In the genomic region with DNA sequence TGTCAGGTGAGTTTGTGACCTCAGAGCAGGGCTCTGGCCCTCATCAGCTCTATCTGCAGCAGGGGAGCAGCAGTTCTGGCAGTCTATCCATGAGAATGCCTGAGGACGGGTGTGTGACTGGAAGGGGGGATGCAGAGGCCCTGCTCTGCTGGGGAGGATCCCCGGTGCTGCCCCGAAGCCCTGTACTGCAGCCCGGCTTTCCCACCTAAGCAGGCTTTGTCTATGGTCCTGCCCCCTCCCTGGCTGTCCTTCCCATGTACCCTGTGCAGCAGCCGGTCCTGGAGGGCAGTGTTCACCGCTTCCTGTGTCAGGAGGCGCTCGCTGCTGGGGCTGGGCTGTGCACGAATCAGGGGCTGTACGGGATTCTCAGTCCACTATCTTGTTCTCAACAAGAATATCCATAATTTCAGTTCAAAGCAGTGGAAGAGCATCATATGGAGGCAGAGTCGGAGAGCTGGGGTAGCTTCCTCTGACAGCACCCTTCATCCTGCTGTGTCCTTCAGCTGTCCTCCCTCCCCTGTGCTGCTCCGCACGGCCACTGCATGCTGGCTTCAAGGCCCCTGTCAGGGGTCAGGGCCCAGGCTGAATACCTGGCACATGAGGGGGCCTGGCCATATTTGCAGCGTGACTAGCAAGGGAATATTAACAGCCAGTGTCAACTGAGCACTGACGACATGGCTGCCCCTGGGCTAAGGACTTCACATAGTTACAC, we compare ENCODE assay signal across 1 cellular context.
TF ChIP-seq lines count a peak whose summit lies in the region.

No MANE protein-coding gene starts in this region.

TF ChIP-seq in GM23338, 12 proteins besides CTCF, POLR2A, EP300 and RAD21 (continued from another document):
- TF ChIP-seq, protein P1, sequence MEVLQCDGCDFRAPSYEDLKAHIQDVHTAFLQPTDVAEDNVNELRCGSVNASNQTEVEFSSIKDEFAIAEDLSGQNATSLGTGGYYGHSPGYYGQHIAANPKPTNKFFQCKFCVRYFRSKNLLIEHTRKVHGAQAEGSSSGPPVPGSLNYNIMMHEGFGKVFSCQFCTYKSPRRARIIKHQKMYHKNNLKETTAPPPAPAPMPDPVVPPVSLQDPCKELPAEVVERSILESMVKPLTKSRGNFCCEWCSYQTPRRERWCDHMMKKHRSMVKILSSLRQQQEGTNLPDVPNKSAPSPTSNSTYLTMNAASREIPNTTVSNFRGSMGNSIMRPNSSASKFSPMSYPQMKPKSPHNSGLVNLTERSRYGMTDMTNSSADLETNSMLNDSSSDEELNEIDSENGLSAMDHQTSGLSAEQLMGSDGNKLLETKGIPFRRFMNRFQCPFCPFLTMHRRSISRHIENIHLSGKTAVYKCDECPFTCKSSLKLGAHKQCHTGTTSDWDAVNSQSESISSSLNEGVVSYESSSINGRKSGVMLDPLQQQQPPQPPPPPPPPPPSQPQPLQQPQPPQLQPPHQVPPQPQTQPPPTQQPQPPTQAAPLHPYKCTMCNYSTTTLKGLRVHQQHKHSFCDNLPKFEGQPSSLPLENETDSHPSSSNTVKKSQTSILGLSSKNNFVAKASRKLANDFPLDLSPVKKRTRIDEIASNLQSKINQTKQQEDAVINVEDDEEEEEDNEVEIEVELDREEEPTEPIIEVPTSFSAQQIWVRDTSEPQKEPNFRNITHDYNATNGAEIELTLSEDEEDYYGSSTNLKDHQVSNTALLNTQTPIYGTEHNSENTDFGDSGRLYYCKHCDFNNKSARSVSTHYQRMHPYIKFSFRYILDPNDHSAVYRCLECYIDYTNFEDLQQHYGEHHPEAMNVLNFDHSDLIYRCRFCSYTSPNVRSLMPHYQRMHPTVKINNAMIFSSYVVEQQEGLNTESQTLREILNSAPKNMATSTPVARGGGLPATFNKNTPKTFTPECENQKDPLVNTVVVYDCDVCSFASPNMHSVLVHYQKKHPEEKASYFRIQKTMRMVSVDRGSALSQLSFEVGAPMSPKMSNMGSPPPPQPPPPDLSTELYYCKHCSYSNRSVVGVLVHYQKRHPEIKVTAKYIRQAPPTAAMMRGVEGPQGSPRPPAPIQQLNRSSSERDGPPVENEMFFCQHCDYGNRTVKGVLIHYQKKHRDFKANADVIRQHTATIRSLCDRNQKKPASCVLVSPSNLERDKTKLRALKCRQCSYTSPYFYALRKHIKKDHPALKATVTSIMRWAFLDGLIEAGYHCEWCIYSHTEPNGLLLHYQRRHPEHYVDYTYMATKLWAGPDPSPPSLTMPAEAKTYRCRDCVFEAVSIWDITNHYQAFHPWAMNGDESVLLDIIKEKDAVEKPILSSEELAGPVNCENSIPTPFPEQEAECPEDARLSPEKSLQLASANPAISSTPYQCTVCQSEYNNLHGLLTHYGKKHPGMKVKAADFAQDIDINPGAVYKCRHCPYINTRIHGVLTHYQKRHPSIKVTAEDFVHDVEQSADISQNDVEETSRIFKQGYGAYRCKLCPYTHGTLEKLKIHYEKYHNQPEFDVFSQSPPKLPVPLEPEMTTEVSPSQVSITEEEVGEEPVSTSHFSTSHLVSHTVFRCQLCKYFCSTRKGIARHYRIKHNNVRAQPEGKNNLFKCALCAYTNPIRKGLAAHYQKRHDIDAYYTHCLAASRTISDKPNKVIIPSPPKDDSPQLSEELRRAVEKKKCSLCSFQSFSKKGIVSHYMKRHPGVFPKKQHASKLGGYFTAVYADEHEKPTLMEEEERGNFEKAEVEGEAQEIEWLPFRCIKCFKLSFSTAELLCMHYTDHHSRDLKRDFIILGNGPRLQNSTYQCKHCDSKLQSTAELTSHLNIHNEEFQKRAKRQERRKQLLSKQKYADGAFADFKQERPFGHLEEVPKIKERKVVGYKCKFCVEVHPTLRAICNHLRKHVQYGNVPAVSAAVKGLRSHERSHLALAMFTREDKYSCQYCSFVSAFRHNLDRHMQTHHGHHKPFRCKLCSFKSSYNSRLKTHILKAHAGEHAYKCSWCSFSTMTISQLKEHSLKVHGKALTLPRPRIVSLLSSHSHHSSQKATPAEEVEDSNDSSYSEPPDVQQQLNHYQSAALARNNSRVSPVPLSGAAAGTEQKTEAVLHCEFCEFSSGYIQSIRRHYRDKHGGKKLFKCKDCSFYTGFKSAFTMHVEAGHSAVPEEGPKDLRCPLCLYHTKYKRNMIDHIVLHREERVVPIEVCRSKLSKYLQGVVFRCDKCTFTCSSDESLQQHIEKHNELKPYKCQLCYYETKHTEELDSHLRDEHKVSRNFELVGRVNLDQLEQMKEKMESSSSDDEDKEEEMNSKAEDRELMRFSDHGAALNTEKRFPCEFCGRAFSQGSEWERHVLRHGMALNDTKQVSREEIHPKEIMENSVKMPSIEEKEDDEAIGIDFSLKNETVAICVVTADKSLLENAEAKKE (CRISPR knock-in tag; IDR thresholded peaks at IDR 0.05), result no peak
- no peak for TF ChIP-seq ZNF114 (CRISPR knock-in tag; IDR thresholded peaks at IDR 0.05)
- no peak for TF ChIP-seq EZH2phosphoT487 (IDR thresholded peaks at IDR 0.05; ENCODE audit: unreplicated experiment)
- no peak for TF ChIP-seq EZH2 (IDR thresholded peaks at IDR 0.05; ENCODE audit: low read depth, unreplicated experiment)
- no peak for TF ChIP-seq POLR2AphosphoS5 (IDR thresholded peaks at IDR 0.05; ENCODE audit: low read depth)
- no peak for TF ChIP-seq ETS1 (IDR thresholded peaks at IDR 0.05)
- TF ChIP-seq ZNF331 (CRISPR knock-in tag; IDR thresholded peaks at IDR 0.05; ENCODE audit: low read depth), result no peak
- no peak for TF ChIP-seq CREB1 (CRISPR knock-in tag; IDR thresholded peaks at IDR 0.05; ENCODE audit: low read depth)
- TF ChIP-seq, protein P2, sequence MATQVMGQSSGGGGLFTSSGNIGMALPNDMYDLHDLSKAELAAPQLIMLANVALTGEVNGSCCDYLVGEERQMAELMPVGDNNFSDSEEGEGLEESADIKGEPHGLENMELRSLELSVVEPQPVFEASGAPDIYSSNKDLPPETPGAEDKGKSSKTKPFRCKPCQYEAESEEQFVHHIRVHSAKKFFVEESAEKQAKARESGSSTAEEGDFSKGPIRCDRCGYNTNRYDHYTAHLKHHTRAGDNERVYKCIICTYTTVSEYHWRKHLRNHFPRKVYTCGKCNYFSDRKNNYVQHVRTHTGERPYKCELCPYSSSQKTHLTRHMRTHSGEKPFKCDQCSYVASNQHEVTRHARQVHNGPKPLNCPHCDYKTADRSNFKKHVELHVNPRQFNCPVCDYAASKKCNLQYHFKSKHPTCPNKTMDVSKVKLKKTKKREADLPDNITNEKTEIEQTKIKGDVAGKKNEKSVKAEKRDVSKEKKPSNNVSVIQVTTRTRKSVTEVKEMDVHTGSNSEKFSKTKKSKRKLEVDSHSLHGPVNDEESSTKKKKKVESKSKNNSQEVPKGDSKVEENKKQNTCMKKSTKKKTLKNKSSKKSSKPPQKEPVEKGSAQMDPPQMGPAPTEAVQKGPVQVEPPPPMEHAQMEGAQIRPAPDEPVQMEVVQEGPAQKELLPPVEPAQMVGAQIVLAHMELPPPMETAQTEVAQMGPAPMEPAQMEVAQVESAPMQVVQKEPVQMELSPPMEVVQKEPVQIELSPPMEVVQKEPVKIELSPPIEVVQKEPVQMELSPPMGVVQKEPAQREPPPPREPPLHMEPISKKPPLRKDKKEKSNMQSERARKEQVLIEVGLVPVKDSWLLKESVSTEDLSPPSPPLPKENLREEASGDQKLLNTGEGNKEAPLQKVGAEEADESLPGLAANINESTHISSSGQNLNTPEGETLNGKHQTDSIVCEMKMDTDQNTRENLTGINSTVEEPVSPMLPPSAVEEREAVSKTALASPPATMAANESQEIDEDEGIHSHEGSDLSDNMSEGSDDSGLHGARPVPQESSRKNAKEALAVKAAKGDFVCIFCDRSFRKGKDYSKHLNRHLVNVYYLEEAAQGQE (IDR thresholded peaks at IDR 0.05; ENCODE audit: unreplicated experiment), result no peak
- TF ChIP-seq NANOG (IDR thresholded peaks at IDR 0.05; ENCODE audit: borderline replicate concordance), result no peak
